In genomic region chr19:17255150-17255621, GRCh38 we compare ENCODE assay signal across 14 cellular contexts. TPM values are rescaled to one million over a fixed set of nuclear protein-coding genes. Genes with fewer than 3 reads are reported as not detected.
A peak's percentile ranks its signal among the peaks of the same experiment; 100 is the strongest.
DNase-seq lines count a peak whose midpoint lies in the region; ATAC-seq, FAIRE-seq and TF ChIP-seq lines count a peak whose summit lies in the region.
"Had no signal": no experiment of that assay in that cellular context is flagged by ENCODE, and none has a peak within 500 bp of the region (broad histone marks: within the 10 kb centered on the region; RNA-seq: fewer than 3 reads in every experiment).

No MANE protein-coding gene starts in this region.

- DNase-seq in HT1080 (ENCODE audit: low read depth): peak; percentile 48
- DNase-seq in NCI-H2227 treated with DMSO at 0.1 percent for 48 hours (lab: John Stamatoyannopoulos, UW): peak; percentile 30
- peak; percentile 68 for DNase-seq in choroid plexus epithelial cell (ENCODE audit: low read depth)
- DNase-seq in pancreas: peak in 5 of 6 donors; percentile 53 to 84 (median 69)
- DNase-seq in CD14-positive monocyte (ENCODE audit: low spot score): no peak
- DNase-seq: activated gamma-delta T cell treated with Interleukin-2 at 50 U/mL for 16 hours, brain microvascular endothelial cell, transverse colon had no signal

- no peaks in the 10 kb centered on the region for H3K27me3 ChIP-seq in pancreas
- H3K27me3 ChIP-seq: BLaER1, brain microvascular endothelial cell, neural progenitor cell, transverse colon had no signal

- no peak overlapping the region for H3K27ac Mint-ChIP-seq in CD14-positive monocyte
- H3K27ac Mint-ChIP-seq: neural progenitor cell; stimulated activated memory B cell treated with anti-CD40 and anti-IgM and Interleukin-4, amounts not matched to agents 10 μg/mL and 1 μg/mL and 100 μg/mL, for 72 hours had no signal

- TF ChIP-seq CTCF in choroid plexus epithelial cell (conservative IDR thresholded peaks at IDR 0.05; ENCODE audit: low read depth, low read length) (no peak), pancreas (IDR thresholded peaks at IDR 0.05) (no peak), CD14-positive monocyte (IDR thresholded peaks at IDR 0.05) (no peak)

- peak overlapping the region; percentile 38 to 70 (median 54) for H3K27ac ChIP-seq in pancreas
- H3K27ac ChIP-seq: BLaER1, brain microvascular endothelial cell, neural progenitor cell, transverse colon had no signal

- ATAC-seq in pancreas: peak; percentile 65 to 88 (median 74)
- ATAC-seq in HG02981 (IDR thresholded peaks at IDR 0.05; ENCODE audit: unreplicated experiment): no peak
- no peak for ATAC-seq in GM21447 (IDR thresholded peaks at IDR 0.05; ENCODE audit: unreplicated experiment)
- ATAC-seq: stimulated activated memory B cell treated with anti-CD40 and anti-IgM and Interleukin-4, amounts not matched to agents 10 μg/mL and 1 μg/mL and 100 μg/mL, for 72 hours had no signal

- H3K36me3 ChIP-seq in pancreas: no peaks in the 10 kb centered on the region
- H3K36me3 ChIP-seq: BLaER1, brain microvascular endothelial cell, neural progenitor cell, transverse colon had no signal

- intact Hi-C loops in pancreas (cut with DNase I): no loop called here
- intact Hi-C loops in CD14-positive monocyte (cut with micrococcal nuclease): no loop called here

- FAIRE-seq in pancreas (lab: Jason Lieb, UNC): no peak
- FAIRE-seq: G401.6 had no signal

- no peak overlapping the region for H3K4me3 Mint-ChIP-seq in CD14-positive monocyte
- H3K4me3 Mint-ChIP-seq: neural progenitor cell; stimulated activated memory B cell treated with anti-CD40 and anti-IgM and Interleukin-4, amounts not matched to agents 10 μg/mL and 1 μg/mL and 100 μg/mL, for 72 hours had no signal

- no peaks in the 10 kb centered on the region for H3K36me3 Mint-ChIP-seq in CD14-positive monocyte
- H3K36me3 Mint-ChIP-seq: neural progenitor cell; stimulated activated memory B cell treated with anti-CD40 and anti-IgM and Interleukin-4, amounts not matched to agents 10 μg/mL and 1 μg/mL and 100 μg/mL, for 72 hours had no signal

- no peaks in the 10 kb centered on the region for H3K4me1 Mint-ChIP-seq in CD14-positive monocyte
- H3K4me1 Mint-ChIP-seq: stimulated activated memory B cell treated with anti-CD40 and anti-IgM and Interleukin-4, amounts not matched to agents 10 μg/mL and 1 μg/mL and 100 μg/mL, for 72 hours had no signal

- H3K4me3 ChIP-seq in choroid plexus epithelial cell (ENCODE audit: low read depth, low read length) (no peak overlapping the region), pancreas (no peak overlapping the region)
- H3K4me3 ChIP-seq: BLaER1, neural progenitor cell, transverse colon had no signal

- H3K27me3 Mint-ChIP-seq in CD14-positive monocyte (ENCODE audit: low read depth in 3 of 3): peaks cover 2 to 8% (median 5%) of the 10 kb centered on the region in 3 donors
- H3K27me3 Mint-ChIP-seq: stimulated activated memory B cell treated with anti-CD40 and anti-IgM and Interleukin-4, amounts not matched to agents 10 μg/mL and 1 μg/mL and 100 μg/mL, for 72 hours had no signal

- H3K9me3 Mint-ChIP-seq in CD14-positive monocyte: peaks cover 0 to 2% (median 0%) of the 10 kb centered on the region in 7 donors
- H3K9me3 Mint-ChIP-seq: neural progenitor cell; stimulated activated memory B cell treated with anti-CD40 and anti-IgM and Interleukin-4, amounts not matched to agents 10 μg/mL and 1 μg/mL and 100 μg/mL, for 72 hours had no signal

- no peaks in the 10 kb centered on the region for H3K9me3 ChIP-seq in pancreas
- H3K9me3 ChIP-seq: BLaER1, transverse colon had no signal

- peaks cover 0 to 17% (median 9%) of the 10 kb centered on the region in 3 donors for H3K4me1 ChIP-seq in pancreas
- H3K4me1 ChIP-seq: neural progenitor cell, transverse colon had no signal

- 19 to 39% methylated on average over 17 to 18 of the region's 18 CpGs for WGBS in pancreas, 2 donors

RNA-seq across cellular contexts. Expression of gene USHBP1, which starts 9.4 kb away (rescaled TPM):
- total RNA-seq in HT1080 (2014; rRNA removed; shearing (Covaris generic)): 0.07 TPM in 1 of 2 replicates, not detected in the other
- not detected in 2 replicates for polyA plus RNA-seq in HT1080 (2015; cell fraction: cytosol; rRNA removed)
- 0.06 TPM in 1 of 2 replicates, not detected in the other for polyA plus RNA-seq in HT1080 (2015; cell fraction: nucleus; rRNA removed)
- total RNA-seq in pancreas: 1 to 10 TPM; 1.2 to 2.9 (median 1.8) TPM
- polyA plus RNA-seq in pancreas: 10 to 100 TPM in 1 of 2 donors, 1 to 10 TPM in 1; 9.3 to 11.1 TPM
- polyA plus RNA-seq in CD14-positive monocyte: not detected

RNA-seq across cellular contexts. Expression of gene NR2F6, which starts 9.5 kb away (rescaled TPM):
- 84.2 and 89.7 TPM in 2 replicates for total RNA-seq in HT1080 (2014; rRNA removed; shearing (Covaris generic))
- 51.5 and 53.1 TPM in 2 replicates for polyA plus RNA-seq in HT1080 (2015; cell fraction: cytosol; rRNA removed)
- polyA plus RNA-seq in HT1080 (2015; cell fraction: nucleus; rRNA removed): 44.5 and 49.1 TPM in 2 replicates
- total RNA-seq in pancreas: 10 to 100 TPM; 32.5 to 51.2 (median 39.7) TPM
- 10 to 100 TPM; 21.3 to 23.5 TPM for polyA plus RNA-seq in pancreas
- 1 to 10 TPM in 1 of 2 donors, under 1 TPM in 1; 0.87 to 1.7 TPM for polyA plus RNA-seq in CD14-positive monocyte

RNA-seq across cellular contexts. Expression of gene BABAM1, which starts 12.1 kb away (rescaled TPM):
- total RNA-seq in HT1080 (2014; rRNA removed; shearing (Covaris generic)): 248 and 260 TPM in 2 replicates
- 138 and 150 TPM in 2 replicates for polyA plus RNA-seq in HT1080 (2015; cell fraction: cytosol; rRNA removed)
- polyA plus RNA-seq in HT1080 (2015; cell fraction: nucleus; rRNA removed): 137 and 168 TPM in 2 replicates
- 10 to 100 TPM; 25.5 to 46.8 (median 31.8) TPM for total RNA-seq in pancreas
- polyA plus RNA-seq in pancreas (10 to 100 TPM; 64.1 to 71.1 TPM), CD14-positive monocyte (100 to 1,000 TPM in 1 of 2 donors, 10 to 100 TPM in 1; 90.3 to 106 TPM)

RNA-seq across cellular contexts. Expression of gene ANKLE1, which starts 26.5 kb away (rescaled TPM):
- total RNA-seq in HT1080 (2014; rRNA removed; shearing (Covaris generic)): 0.35 and 1.3 TPM in 2 replicates
- polyA plus RNA-seq in HT1080 (2015; cell fraction: cytosol; rRNA removed): 0.09 and 0.62 TPM in 2 replicates
- polyA plus RNA-seq in HT1080 (2015; cell fraction: nucleus; rRNA removed): 0.44 and 0.75 TPM in 2 replicates
- under 1 TPM in 5 of 6 donors, not detected in 1; 0.04 to 0.59 (median 0.12) TPM for total RNA-seq in pancreas
- polyA plus RNA-seq in pancreas (under 1 TPM; 0.23 to 0.35 TPM), CD14-positive monocyte (1 to 10 TPM; 1.3 to 2.2 TPM)

RNA-seq across cellular contexts. Expression of gene OCEL1, which starts 29.2 kb away (rescaled TPM):
- total RNA-seq in HT1080 (2014; rRNA removed; shearing (Covaris generic)): 3.6 and 8.1 TPM in 2 replicates
- 13.9 and 17.9 TPM in 2 replicates for polyA plus RNA-seq in HT1080 (2015; cell fraction: cytosol; rRNA removed)
- 10.3 and 15.4 TPM in 2 replicates for polyA plus RNA-seq in HT1080 (2015; cell fraction: nucleus; rRNA removed)
- total RNA-seq in pancreas: 10 to 100 TPM; 13.4 to 19.6 (median 16.9) TPM
- 10 to 100 TPM; 20.9 to 28.4 TPM for polyA plus RNA-seq in pancreas
- polyA plus RNA-seq in CD14-positive monocyte: 10 to 100 TPM; 57.6 to 59.9 TPM

Comparison
In these comparisons a context has a peak if more than half of its experiments do, and no peak if none do; other contexts are left out.
1. ATAC-seq: peak in pancreas (4 of 4); none in HG02981 (single experiment) and GM21447 (single experiment).